In genomic region chr3:128435058-128435457, GRCh38 we compare ENCODE assay signal across 16 cellular contexts. TPM values are rescaled to one million over a fixed set of nuclear protein-coding genes. Genes with fewer than 3 reads are reported as not detected.
DNase-seq lines count a peak whose midpoint lies in the region; ATAC-seq and TF ChIP-seq lines count a peak whose summit lies in the region.
"Had no signal": no experiment of that assay in that cellular context is flagged by ENCODE, and none has a peak within 500 bp of the region (broad histone marks: within the 10 kb centered on the region; RNA-seq: fewer than 3 reads in every experiment).

No MANE protein-coding gene starts in this region.

- H3K9me1 ChIP-seq in IMR-90 (ENCODE audit: insufficient read depth, low read length) = no peaks in the 10 kb centered on the region

- H3K4me3 Mint-ChIP-seq in neural crest cell = peak overlapping the region; percentile 59
- H3K4me3 Mint-ChIP-seq: activated CD8-positive, alpha-beta memory T cell treated with anti-CD3 and anti-CD28 coated beads, Interleukin-2, amount 10 ng/mL, durations not matched to agents 7 days and 5 days had no signal

- H2AK5ac ChIP-seq in IMR-90 (ENCODE audit: low read depth, low read length) = no peak overlapping the region

- TF ChIP-seq CTCF in C4-2B (conservative IDR thresholded peaks at IDR 0.05) (no peak), IMR-90 (conservative IDR thresholded peaks at IDR 0.05; ENCODE audit: low read depth, low read length) (no peak), neural crest cell (conservative IDR thresholded peaks at IDR 0.05) (no peak)

- H3K36me3 Mint-ChIP-seq in neural crest cell (ENCODE audit: low read depth) = no peaks in the 10 kb centered on the region
- H3K36me3 Mint-ChIP-seq: activated CD8-positive, alpha-beta memory T cell treated with anti-CD3 and anti-CD28 coated beads, Interleukin-2, amount 10 ng/mL, durations not matched to agents 7 days and 5 days had no signal

- no peak overlapping the region for H3K27ac Mint-ChIP-seq in neural crest cell (ENCODE audit: unreplicated experiment)
- H3K27ac Mint-ChIP-seq: activated CD8-positive, alpha-beta memory T cell treated with anti-CD3 and anti-CD28 coated beads, Interleukin-2, amount 10 ng/mL, durations not matched to agents 7 days and 5 days had no signal

- H3K23ac ChIP-seq in IMR-90 (ENCODE audit: low read depth, low read length) = no peak overlapping the region

- in situ Hi-C loops in IMR-90 (cut with MboI; ENCODE audit: low sequenced_read_pairs) = no loop called here

- no peak for DNase-seq in IMR-90
- DNase-seq in cerebellum (ENCODE audit: low spot score) = peak; percentile 36
- DNase-seq in neural crest cell (ENCODE audit: low read depth, low spot score) = no peak
- no peak for DNase-seq in stimulated activated CD4-positive, alpha-beta T cell treated with anti-CD3 and anti-CD28 coated beads, Interleukin-2, amount 100 ng/mL, for 24 hours
- DNase-seq in stimulated activated CD4-positive, alpha-beta T cell treated with anti-CD3 and anti-CD28 coated beads, Interleukin-4, amount 100 ng/mL, for 4 hours = no peak
- no peak for DNase-seq in HPDE6-E6E7 (ENCODE audit: extremely low spot score)
- DNase-seq: activated CD8-positive, alpha-beta memory T cell treated with anti-CD3 and anti-CD28 coated beads, Interleukin-2, amount 10 ng/mL, durations not matched to agents 7 days and 5 days; activated effector memory CD4-positive, alpha-beta T cell treated with Interleukin-2 at 50 U/mL for 16 hours; amniotic stem cell; foreskin keratinocyte; NCI-H2081; NCI-H69 had no signal

- BruUV-seq in IMR-90 (replicated peaks; lab: Mats Ljungman, UMichigan) = no TSS peak

- H4K20me1 ChIP-seq in IMR-90 (ENCODE audit: insufficient read depth, low read length) = no peaks in the 10 kb centered on the region; the same call in 1 of the 2 replicates

- peak overlapping the region; percentile 71 for H3K27ac ChIP-seq in C4-2B
- H3K27ac ChIP-seq in IMR-90 (ENCODE audit: insufficient read depth, low read length) = no peak overlapping the region
- H3K27ac ChIP-seq: foreskin keratinocyte had no signal

- intact Hi-C loops in IMR-90 (cut with micrococcal nuclease) = no loop called here

- CTCF ChIA-PET in IMR-90 (lab: Yijun Ruan, JAX) = interaction anchor here (0.8 to 1.1 kb wide), 2 partner anchors 9 to 62 kb away, joined by 3 to 4 read pairs; no protein-coding TSS in a partner anchor

- H3K27me3 Mint-ChIP-seq in neural crest cell (ENCODE audit: low read depth) = peaks cover 88% of the 10 kb centered on the region

- no peaks in the 10 kb centered on the region for H3K79me1 ChIP-seq in IMR-90 (ENCODE audit: low read depth in 1 of 2, low read length in 2 of 2)

- H3K9ac ChIP-seq in IMR-90 (ENCODE audit: low read depth, low read length) = no peak overlapping the region

- no peak overlapping the region for H3K4ac ChIP-seq in IMR-90 (ENCODE audit: low read depth, low read length)

- no peaks in the 10 kb centered on the region for H3K9me3 Mint-ChIP-seq in neural crest cell

- peaks cover 13% of the 10 kb centered on the region for H3K4me1 Mint-ChIP-seq in neural crest cell
- H3K4me1 Mint-ChIP-seq: activated CD8-positive, alpha-beta memory T cell treated with anti-CD3 and anti-CD28 coated beads, Interleukin-2, amount 10 ng/mL, durations not matched to agents 7 days and 5 days had no signal

- no peak for TF ChIP-seq RAD21 in IMR-90 (IDR thresholded peaks at IDR 0.05; ENCODE audit: low read length)

- no peak overlapping the region for H2BK5ac ChIP-seq in IMR-90 (ENCODE audit: low read depth, low read length, poor library complexity, severe bottlenecking)

- peak overlapping the region; percentile 15 for H2AFZ ChIP-seq in IMR-90 (replicated peaks; ENCODE audit: low read length, poor library complexity)

- no peak overlapping the region for H3K18ac ChIP-seq in IMR-90 (ENCODE audit: low read depth, low read length)

- no peak overlapping the region for H4K5ac ChIP-seq in IMR-90 (ENCODE audit: low read depth, low read length)

- no peak for ATAC-seq in IMR-90 (ENCODE audit: low read depth)
- ATAC-seq in GM19463 (IDR thresholded peaks at IDR 0.05; ENCODE audit: unreplicated experiment) = no peak
- ATAC-seq: activated CD8-positive, alpha-beta memory T cell treated with anti-CD3 and anti-CD28 coated beads, Interleukin-2, amount 10 ng/mL, durations not matched to agents 7 days and 5 days; foreskin keratinocyte had no signal

- H4K8ac ChIP-seq in IMR-90 (ENCODE audit: low read depth in 2 of 2, low read length in 2 of 2) = no peak overlapping the region

- peaks cover 3% of the 10 kb centered on the region; the same call in 1 of the 2 replicates for H3K9me3 ChIP-seq in IMR-90 (ENCODE audit: control insufficient read depth, insufficient read depth, low read length)

- dilution Hi-C loops in IMR-90 (cut with HindIII; ENCODE audit: low sequenced_read_pairs, unreplicated experiment) = no loop called here

- no peak overlapping the region for H2BK20ac ChIP-seq in IMR-90 (ENCODE audit: low read depth, low read length)

- H2BK15ac ChIP-seq in IMR-90 (ENCODE audit: low read depth, low read length) = no peak overlapping the region

- peaks cover 73% of the 10 kb centered on the region for H3K27me3 ChIP-seq in IMR-90 (ENCODE audit: control insufficient read depth, insufficient read depth, low read length)

- H3K14ac ChIP-seq in IMR-90 (replicated peaks; ENCODE audit: low read depth, low read length) = no peak overlapping the region

- 64% methylated on average over 2 of the region's 6 CpGs; no CpG with 5 or more reads in 1 of the 2 experiments for WGBS in IMR-90 (ENCODE audit: extremely low coverage in 2 of 2, insufficient read length in 1 of 2), 2 experiments

- no peak overlapping the region for H3K56ac ChIP-seq in IMR-90 (ENCODE audit: extremely low read depth, insufficient read depth, low read length)

- no peak overlapping the region for H2AK9ac ChIP-seq in IMR-90 (replicated peaks; ENCODE audit: low read depth, low read length, poor library complexity)

- H3K4me2 ChIP-seq in IMR-90 (ENCODE audit: low read depth, low read length) = no peak overlapping the region

- H3K4me1 ChIP-seq in IMR-90 (ENCODE audit: control insufficient read depth, insufficient read depth, low read length) = peaks cover 2% of the 10 kb centered on the region; the same call in 1 of the 2 replicates
- H3K4me1 ChIP-seq: foreskin keratinocyte had no signal

- POLR2A ChIA-PET in IMR-90 (lab: Charles Lee; ENCODE audit: unreplicated experiment) = no interaction called here

- H3K36me3 ChIP-seq in IMR-90 (ENCODE audit: control insufficient read depth, insufficient read depth, low read length) = no peaks in the 10 kb centered on the region

- no peak overlapping the region for H4K91ac ChIP-seq in IMR-90 (ENCODE audit: insufficient read depth, low read depth, low read length)

- no peak overlapping the region for H3K4me3 ChIP-seq in IMR-90 (ENCODE audit: insufficient read depth, low read depth, low read length)

- TF ChIP-seq POLR2A in IMR-90 (IDR thresholded peaks at IDR 0.05; ENCODE audit: low read depth, low read length) = no peak

- H2BK120ac ChIP-seq in IMR-90 (ENCODE audit: low read depth, low read length) = no peak overlapping the region

TF ChIP-seq in IMR-90, 13 proteins besides CTCF, POLR2A, EP300 and RAD21:
- TF ChIP-seq USF2 (IDR thresholded peaks at IDR 0.05; ENCODE audit: low read depth, low read length) (no peak), RCOR1 (IDR thresholded peaks at IDR 0.05; ENCODE audit: insufficient replicate concordance, low read length) (no peak), MAFK (IDR thresholded peaks at IDR 0.05; ENCODE audit: low read depth, low read length) (no peak), NFE2L2 (IDR thresholded peaks at IDR 0.05; ENCODE audit: low read depth, low read length) (no peak), MXI1 (IDR thresholded peaks at IDR 0.05; ENCODE audit: borderline replicate concordance, low read depth, low read length) (no peak), BHLHE40 (IDR thresholded peaks at IDR 0.05; ENCODE audit: low read depth, low read length) (no peak), RFX5 (IDR thresholded peaks at IDR 0.05; ENCODE audit: low read depth, low read length) (no peak), FOS (IDR thresholded peaks at IDR 0.05; ENCODE audit: low read depth, low read length) (no peak), SMC3 (IDR thresholded peaks at IDR 0.05; ENCODE audit: low read depth, low read length) (no peak), CEBPB (IDR thresholded peaks at IDR 0.05; ENCODE audit: low read depth, low read length) (no peak), CHD1 (IDR thresholded peaks at IDR 0.05; ENCODE audit: low read depth, low read length) (no peak)

RNA-seq across cellular contexts. Expression of gene DNAJB8, which starts 31.6 kb away (rescaled TPM):
- total RNA-seq in IMR-90 (2012; rRNA removed) = not detected in 2 replicates
- not detected in 2 replicates for polyA plus RNA-seq in IMR-90 (2012; rRNA removed)
- not detected in 2 replicates for polyA plus RNA-seq in IMR-90 (2012; cell fraction: cytosol; rRNA removed)
- not detected in 2 replicates for polyA plus RNA-seq in IMR-90 (2012; cell fraction: nucleus; rRNA removed; ENCODE audit: low replicate concordance)
- total RNA-seq in cerebellum = not detected
- total RNA-seq in neural crest cell = not detected in 2 replicates
- total RNA-seq: activated CD8-positive, alpha-beta memory T cell treated with anti-CD3 and anti-CD28 coated beads, Interleukin-2, amount 10 ng/mL, durations not matched to agents 7 days and 5 days; foreskin keratinocyte; liver; subcutaneous adipose tissue had no signal
- polyA plus RNA-seq: foreskin keratinocyte, liver had no signal

RNA-seq across cellular contexts. Expression of gene GATA2, which starts 57.9 kb away (rescaled TPM):
- total RNA-seq in IMR-90 (2012; rRNA removed) (2.2 and 2.8 TPM in 2 replicates), cerebellum (2.0 TPM), neural crest cell (0.30 and 0.52 TPM in 2 replicates)
- 13.5 and 15.0 TPM in 2 replicates for polyA plus RNA-seq in IMR-90 (2012; rRNA removed)
- 10.9 and 15.4 TPM in 2 replicates for polyA plus RNA-seq in IMR-90 (2012; cell fraction: cytosol; rRNA removed)
- polyA plus RNA-seq in IMR-90 (2012; cell fraction: nucleus; rRNA removed; ENCODE audit: low replicate concordance) = 12.3 and 24.3 TPM in 2 replicates
- total RNA-seq: foreskin keratinocyte had no signal
- polyA plus RNA-seq: foreskin keratinocyte had no signal
